In the genomic region with DNA sequence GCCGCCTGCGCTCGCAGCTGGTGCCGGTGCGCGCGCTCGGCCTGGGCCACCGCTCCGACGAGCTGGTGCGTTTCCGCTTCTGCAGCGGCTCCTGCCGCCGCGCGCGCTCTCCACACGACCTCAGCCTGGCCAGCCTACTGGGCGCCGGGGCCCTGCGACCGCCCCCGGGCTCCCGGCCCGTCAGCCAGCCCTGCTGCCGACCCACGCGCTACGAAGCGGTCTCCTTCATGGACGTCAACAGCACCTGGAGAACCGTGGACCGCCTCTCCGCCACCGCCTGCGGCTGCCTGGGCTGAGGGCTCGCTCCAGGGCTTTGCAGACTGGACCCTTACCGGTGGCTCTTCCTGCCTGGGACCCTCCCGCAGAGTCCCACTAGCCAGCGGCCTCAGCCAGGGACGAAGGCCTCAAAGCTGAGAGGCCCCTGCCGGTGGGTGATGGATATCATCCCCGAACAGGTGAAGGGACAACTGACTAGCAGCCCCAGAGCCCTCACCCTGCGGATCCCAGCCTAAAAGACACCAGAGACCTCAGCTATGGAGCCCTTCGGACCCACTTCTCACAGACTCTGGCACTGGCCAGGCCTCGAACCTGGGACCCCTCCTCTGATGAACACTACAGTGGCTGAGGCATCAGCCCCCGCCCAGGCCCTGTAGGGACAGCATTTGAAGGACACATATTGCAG, we compare ENCODE assay signal across 6 cellular contexts. TPM values are rescaled to one million over a fixed set of nuclear protein-coding genes. Genes with fewer than 3 reads are reported as not detected.
DNase-seq lines count a peak whose midpoint lies in the region; ATAC-seq lines count a peak whose summit lies in the region.

No MANE protein-coding gene starts in this region.

- DNase-seq in CD1c-positive myeloid dendritic cell (ENCODE audit: extremely low spot score) = peak; percentile 72
- DNase-seq in NCI-H748 treated with DMSO at 0.1 percent for 48 hours (lab: John Stamatoyannopoulos, UW) = peak; percentile 53
- DNase-seq in glomerular visceral epithelial cell (ENCODE audit: extremely low spot score) = peak; percentile 49

- H3K36me3 ChIP-seq in stomach smooth muscle (ENCODE audit: control insufficient read depth in 2 of 2, insufficient read depth in 2 of 2, low read length in 2 of 2) = no peaks in the 10 kb centered on the region

- ATAC-seq in GM18909 (IDR thresholded peaks at IDR 0.05; ENCODE audit: poor library complexity, unreplicated experiment) (no peak), esophagus mucosa (no peak)

- peak overlapping the region; percentile 6 for H3K27ac ChIP-seq in stomach smooth muscle (ENCODE audit: low read length)

- peaks cover 40% of the 10 kb centered on the region for H3K4me1 ChIP-seq in stomach smooth muscle (ENCODE audit: control insufficient read depth, insufficient read depth, low read length)

- H3K9me3 ChIP-seq in stomach smooth muscle (ENCODE audit: control insufficient read depth in 2 of 2, low read length in 2 of 2) = no peaks in the 10 kb centered on the region

- peak overlapping the region; percentile 60 to 69 for H3K4me3 ChIP-seq in stomach smooth muscle (ENCODE audit: low read length in 2 of 2)

- H3K9ac ChIP-seq in stomach smooth muscle (ENCODE audit: low read length in 2 of 2) = peak overlapping the region; percentile 53 to 60

- no peaks in the 10 kb centered on the region for H3K27me3 ChIP-seq in stomach smooth muscle (ENCODE audit: control insufficient read depth in 1 of 2, insufficient read depth in 2 of 2, low read length in 2 of 2)

RNA-seq across cellular contexts. Expression of a gene that starts 3.0 kb away (rescaled TPM):
- total RNA-seq in esophagus mucosa = 7.4 TPM

RNA-seq across cellular contexts. Expression of a gene that starts 10.1 kb away (rescaled TPM):
- 21.7 TPM for total RNA-seq in esophagus mucosa

RNA-seq across cellular contexts. Expression of a gene that starts 33.2 kb away (rescaled TPM):
- total RNA-seq in esophagus mucosa = 18.3 TPM

RNA-seq across cellular contexts. Expression of a gene that starts 38.1 kb away (rescaled TPM):
- 95.7 TPM for total RNA-seq in esophagus mucosa

RNA-seq across cellular contexts. Expression of a gene that starts 42.4 kb away (rescaled TPM):
- 40.1 TPM for total RNA-seq in esophagus mucosa
